Comparison of ENCODE assay signal across 24 cellular contexts in the genomic region with DNA sequence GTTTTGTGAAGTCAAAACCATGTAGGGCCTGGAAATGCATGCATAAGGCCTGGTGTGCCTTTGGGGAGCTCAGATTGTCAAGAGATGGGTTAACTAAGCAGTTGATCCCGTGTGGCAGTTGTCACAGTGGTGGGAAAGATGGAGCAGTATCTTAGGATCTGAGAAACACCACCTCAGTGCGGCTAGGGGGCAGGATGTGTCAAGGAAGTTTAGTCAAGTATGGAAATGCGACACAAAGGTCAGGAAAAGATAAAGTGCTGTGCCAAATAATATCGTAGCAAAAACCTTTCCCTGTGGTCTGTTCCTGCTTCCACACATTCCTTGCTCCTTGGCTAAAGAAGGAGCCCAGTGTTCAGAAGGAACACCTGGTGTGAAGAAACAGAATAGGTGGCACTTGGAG.
DNase-seq lines count a peak whose midpoint lies in the region; ATAC-seq, FAIRE-seq and TF ChIP-seq lines count a peak whose summit lies in the region.
"Had no signal": no experiment of that assay in that cellular context is flagged by ENCODE, and none has a peak within 500 bp of the region (broad histone marks: within the 10 kb centered on the region; RNA-seq: fewer than 3 reads in every experiment).

No MANE protein-coding gene starts in this region.

- H3K4me3 ChIP-seq in PC-3 (ENCODE audit: low read length) (no peak overlapping the region), endocrine pancreas (ENCODE audit: control insufficient read depth, insufficient read depth, low read length) (peak overlapping the region; percentile 49), small intestine (ENCODE audit: low read depth in 1 of 2, low read length in 2 of 2) (no peak overlapping the region)
- H3K4me3 ChIP-seq: BLaER1, GM23338, SJSA1 had no signal

- no TSS peak for BruUV-seq in PC-3 (replicated peaks; lab: Mats Ljungman, UMichigan)

- ATAC-seq in PC-3: no peak
- ATAC-seq in GM18517 (IDR thresholded peaks at IDR 0.05; ENCODE audit: unreplicated experiment): no peak
- ATAC-seq: GM23338, Panc1 had no signal

- H3K9me3 ChIP-seq in PC-3 (ENCODE audit: low read length): no peaks in the 10 kb centered on the region
- no peaks in the 10 kb centered on the region for H3K9me3 ChIP-seq in endocrine pancreas (ENCODE audit: control insufficient read depth, low read length)
- no peaks in the 10 kb centered on the region for H3K9me3 ChIP-seq in small intestine (ENCODE audit: control insufficient read depth, low read depth)
- H3K9me3 ChIP-seq: BLaER1, Caco-2, SJSA1 had no signal

- peak overlapping the region; percentile 12; the same call in 1 of the 2 replicates for H2AFZ ChIP-seq in PC-3 (ENCODE audit: low read length)
- H2AFZ ChIP-seq: GM23338 had no signal

- no peaks in the 10 kb centered on the region for H4K20me1 ChIP-seq in PC-3 (ENCODE audit: low read length)
- H4K20me1 ChIP-seq: BLaER1 had no signal

- H3K27ac ChIP-seq in PC-3 (ENCODE audit: low read length) (no peak overlapping the region), small intestine (ENCODE audit: low read depth in 1 of 2, low read length in 1 of 2) (no peak overlapping the region), RWPE1 (no peak overlapping the region)
- H3K27ac ChIP-seq: BLaER1, SJSA1 had no signal

- H3K9me2 ChIP-seq in PC-3 (replicated peaks; ENCODE audit: low read length): no peaks in the 10 kb centered on the region

- no peak overlapping the region for H3K9ac ChIP-seq in PC-3 (ENCODE audit: low read length)
- H3K9ac ChIP-seq in endocrine pancreas (ENCODE audit: control insufficient read depth, insufficient read depth, low read length): no peak overlapping the region
- H3K9ac ChIP-seq: BLaER1 had no signal

- H3K4me1 ChIP-seq in PC-3 (ENCODE audit: insufficient read depth, low read length) (peaks cover 6% of the 10 kb centered on the region; the same call in 1 of the 2 replicates), endocrine pancreas (ENCODE audit: control insufficient read depth, insufficient read depth, low read length) (no peaks in the 10 kb centered on the region), small intestine (ENCODE audit: control insufficient read depth in 2 of 2, insufficient read depth in 1 of 2, low read depth in 1 of 2, low read length in 1 of 2) (no peaks in the 10 kb centered on the region)
- H3K4me1 ChIP-seq: BLaER1, Caco-2, SJSA1 had no signal

- POLR2A ChIA-PET in PC-3 (lab: Charles Lee; ENCODE audit: unreplicated experiment): no interaction called here
- POLR2A ChIA-PET in RWPE1 (lab: Yijun Ruan, JAX; ENCODE audit: low non-redundant PET): no interaction called here

- H3K36me3 ChIP-seq in PC-3 (ENCODE audit: low read depth, low read length) (no peaks in the 10 kb centered on the region), endocrine pancreas (ENCODE audit: control insufficient read depth, insufficient read depth, low read length) (no peaks in the 10 kb centered on the region), small intestine (ENCODE audit: control insufficient read depth in 2 of 2, insufficient read depth in 2 of 2, low read length in 2 of 2) (no peaks in the 10 kb centered on the region)
- H3K36me3 ChIP-seq: BLaER1, SJSA1 had no signal

- no peak for TF ChIP-seq POLR2A in GM12892 (IDR thresholded peaks at IDR 0.05; ENCODE audit: low read depth, low read length)

- no peaks in the 10 kb centered on the region; the same call in 1 of the 2 replicates for H3K27me3 ChIP-seq in PC-3 (ENCODE audit: low read length)
- no peaks in the 10 kb centered on the region for H3K27me3 ChIP-seq in endocrine pancreas (ENCODE audit: control insufficient read depth, insufficient read depth, low read length)
- H3K27me3 ChIP-seq in small intestine (ENCODE audit: control insufficient read depth in 2 of 2, insufficient read depth in 2 of 2, low read length in 2 of 2): no peaks in the 10 kb centered on the region
- H3K27me3 ChIP-seq: BLaER1, SJSA1 had no signal

- WGBS in small intestine, 3 donors: 3 to 31% (median 18%) methylated on average over 4 of the region's 4 CpGs

- CTCF ChIA-PET in PC-3 (lab: Charles Lee): no interaction called here
- CTCF ChIA-PET in RWPE1 (lab: Yijun Ruan, JAX): no interaction called here

- DNase-seq in GM12892 (ENCODE audit: insufficient read length) (no peak), PC-3 (peak; percentile 32), small intestine (peak; percentile 26), SHP77 treated with DMSO at 0.1 percent for 48 hours (lab: John Stamatoyannopoulos, UW) (no peak), RWPE1 (ENCODE audit: low spot score) (no peak), MV-4-11 (lab: John Stamatoyannopoulos, UW) (no peak)
- DNase-seq: Caco-2; CD4-positive, alpha-beta memory T cell; DND-41; HCEC 1CT; IMR-90; Karpas-422; NCI-H1048; NCI-H1417 treated with DMSO at 0.1 percent for 48 hours; NCI-H187; NCI-H446 treated with DMSO at 0.1 percent for 48 hours; NCI-H526 treated with DMSO at 0.1 percent for 48 hours had no signal

- intact Hi-C loops in PC-3 (cut with micrococcal nuclease): no loop called here

- no peaks in the 10 kb centered on the region for H3F3A ChIP-seq in PC-3 (ENCODE audit: low read length, unreplicated experiment)

- 0 out of 2 replicates have a peak overlapping the region, but pooled peaks have one; percentile 29 for H3K4me2 ChIP-seq in PC-3 (ENCODE audit: low read length)
- H3K4me2 ChIP-seq: BLaER1, GM23338 had no signal

- FAIRE-seq in GM12892 (lab: Jason Lieb, UNC) (peak; percentile 67), small intestine (lab: Jason Lieb, UNC) (no peak)
- FAIRE-seq: GM12891 had no signal

- TF ChIP-seq CTCF in PC-3 (conservative IDR thresholded peaks at IDR 0.05; ENCODE audit: low read depth, low read length) (peak; percentile 40; the same call in 1 of the 2 replicates), RWPE1 (conservative IDR thresholded peaks at IDR 0.05; ENCODE audit: low read depth) (no peak)

- no peaks in the 10 kb centered on the region for H3K79me2 ChIP-seq in PC-3 (ENCODE audit: low read length)

Comparison
In these comparisons a context has a peak if more than half of its experiments do, and no peak if none do; other contexts are left out.
1. DNase-seq: peak in PC-3 (single experiment) and small intestine (single experiment); none in GM12892 (single experiment), SHP77 treated with DMSO at 0.1 percent for 48 hours (single experiment), RWPE1 (single experiment) and MV-4-11 (single experiment).